8 cellular contexts compared by ENCODE assay signal in the genomic region with DNA sequence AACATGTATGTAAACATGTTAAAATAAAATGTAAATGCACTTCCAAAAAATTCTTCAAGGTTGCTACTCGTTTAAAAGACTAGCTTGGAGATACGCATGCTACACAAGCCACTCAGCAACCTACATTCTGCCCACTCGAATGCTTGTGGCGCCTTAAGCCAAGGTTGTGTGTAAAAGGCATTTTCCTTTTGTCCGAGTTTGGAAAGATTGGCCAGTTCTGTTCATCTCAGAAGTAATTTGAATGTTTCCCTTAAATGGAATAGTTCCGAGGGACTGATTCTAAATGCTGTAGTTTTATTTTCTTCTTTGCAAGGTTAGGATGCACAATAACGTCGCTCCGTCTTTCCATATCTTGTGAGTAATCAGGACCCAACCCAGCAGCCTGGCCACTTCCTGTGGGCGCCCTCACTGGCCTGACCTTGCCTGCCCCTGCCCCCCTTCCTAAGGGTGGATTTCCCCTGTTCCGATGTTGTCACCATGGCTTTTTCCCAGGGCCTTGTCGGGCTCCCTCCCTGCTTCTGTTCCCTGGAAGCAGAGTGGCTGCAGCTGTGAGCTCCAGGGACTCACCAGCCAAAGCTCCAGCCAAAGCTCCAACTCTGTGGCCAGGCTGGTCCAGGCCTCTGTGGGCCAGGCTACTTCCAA.
DNase-seq lines count a peak whose midpoint lies in the region; ATAC-seq and TF ChIP-seq lines count a peak whose summit lies in the region.

No MANE protein-coding gene starts in this region.

- H3K36me3 ChIP-seq in A673 (ENCODE audit: insufficient read depth, low read length, poor library complexity, severe bottlenecking) = no peaks in the 10 kb centered on the region

- H3K27ac Mint-ChIP-seq in nephron progenitor cell = peak overlapping the region; percentile 91

- no peak overlapping the region for H3K4me3 Mint-ChIP-seq in nephron progenitor cell

- DNase-seq in AG09309 (ENCODE audit: low read depth) = peak; percentile 23
- DNase-seq in SW480 (ENCODE audit: low spot score) = peak; percentile 73
- peak; percentile 82 for DNase-seq in fibroblast of mammary gland (ENCODE audit: low read depth)
- no peak for DNase-seq in nephron progenitor cell
- DNase-seq in A673 (ENCODE audit: low spot score) = no peak
- no peak for DNase-seq in germinal center (ENCODE audit: low spot score)

- no peak overlapping the region for H3K27ac ChIP-seq in A673 (ENCODE audit: low read depth, low read length, poor library complexity, severe bottlenecking)

- intact Hi-C loops in A673 (cut with micrococcal nuclease; ENCODE audit: unreplicated experiment) = no loop called here

- H3K9me3 Mint-ChIP-seq in nephron progenitor cell = peaks cover 13% of the 10 kb centered on the region

- peaks cover 11% of the 10 kb centered on the region for H3K4me1 ChIP-seq in A673 (ENCODE audit: insufficient read depth, low read length, poor library complexity, severe bottlenecking)

- peaks cover 10% of the 10 kb centered on the region for H3K27me3 Mint-ChIP-seq in nephron progenitor cell (ENCODE audit: low read depth, poor library complexity)

- H3K9me3 ChIP-seq in A673 (ENCODE audit: low read depth, low read length, poor library complexity, severe bottlenecking) = peaks cover 4% of the 10 kb centered on the region

- no TSS peak for BruUV-seq in A673 (replicated peaks; lab: Mats Ljungman, UMichigan)

- peak overlapping the region; percentile 25; the same call in 1 of the 2 replicates for H3K4me3 ChIP-seq in AG09309 (ENCODE audit: control insufficient read depth, low read depth, low read length)
- H3K4me3 ChIP-seq in fibroblast of mammary gland (ENCODE audit: control insufficient read depth, low read depth, low read length) = no peak overlapping the region
- H3K4me3 ChIP-seq in A673 (ENCODE audit: low read depth, low read length, poor library complexity, severe bottlenecking) = no peak overlapping the region

- CTCF ChIA-PET in A673 (lab: Charles Lee) = no interaction called here

- H3K36me3 Mint-ChIP-seq in nephron progenitor cell (ENCODE audit: low read depth) = no peaks in the 10 kb centered on the region

- H3K4me1 Mint-ChIP-seq in nephron progenitor cell = peaks cover 43% of the 10 kb centered on the region

- no peaks in the 10 kb centered on the region for H3K27me3 ChIP-seq in A673 (replicated peaks; ENCODE audit: insufficient read depth, low read depth, low read length, poor library complexity)

- ATAC-seq in GM21528 (IDR thresholded peaks at IDR 0.05; ENCODE audit: low FRiP score, unreplicated experiment) (no peak), HG02678 (IDR thresholded peaks at IDR 0.05; ENCODE audit: unreplicated experiment) (no peak)

- no peak for TF ChIP-seq CTCF in AG09309 (IDR thresholded peaks at IDR 0.05; ENCODE audit: control insufficient read depth, insufficient read depth, low read depth, low read length, missing control alignments)
- no peak for TF ChIP-seq CTCF in fibroblast of mammary gland (conservative IDR thresholded peaks at IDR 0.05; ENCODE audit: control insufficient read depth, insufficient read depth, low read depth, low read length)
- no peak for TF ChIP-seq CTCF in nephron progenitor cell (IDR thresholded peaks at IDR 0.05)
- TF ChIP-seq CTCF in A673 (conservative IDR thresholded peaks at IDR 0.05; ENCODE audit: low read depth, low read length) = no peak

- POLR2A ChIA-PET in A673 (lab: Charles Lee; ENCODE audit: low non-redundant PET) = no interaction called here

Comparison
In these comparisons a context has a peak if more than half of its experiments do, and no peak if none do; other contexts are left out.
1. DNase-seq: peak in AG09309 (single experiment), SW480 (single experiment) and fibroblast of mammary gland (single experiment); none in nephron progenitor cell (single experiment), A673 (single experiment) and germinal center (single experiment).